ENCODE assay signal across 39 cellular contexts in the genomic region with DNA sequence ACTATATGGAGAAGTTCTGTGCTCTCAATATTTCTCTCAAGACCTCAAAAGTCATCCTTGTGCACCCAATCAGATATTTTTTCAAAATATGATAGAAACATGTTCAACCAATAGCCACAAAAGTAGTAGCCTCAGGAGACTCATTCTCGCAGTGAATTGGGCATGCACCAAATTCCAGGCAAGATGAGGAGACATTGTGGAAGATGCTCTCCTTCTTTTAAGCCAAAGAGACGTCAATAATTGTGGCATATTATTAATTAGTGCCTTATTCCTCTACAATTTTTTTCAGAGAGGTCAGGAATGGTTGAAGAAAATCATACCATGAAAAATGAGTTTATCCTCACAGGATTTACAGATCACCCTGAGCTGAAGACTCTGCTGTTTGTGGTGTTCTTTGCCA. TPM values are rescaled to one million over a fixed set of nuclear protein-coding genes. Genes with fewer than 3 reads are reported as not detected.
"Had no signal": no experiment of that assay in that cellular context is flagged by ENCODE, and none has a peak within 500 bp of the region (broad histone marks: within the 10 kb centered on the region; RNA-seq: fewer than 3 reads in every experiment).

OR5K2 (plus strand) TSS at position 301 of the 400 bp plus-strand sequence; CDS start at position 301, 0 bp downstream.

- ATAC-seq: activated naive CD4-positive, alpha-beta T cell treated with anti-CD3 and anti-CD28 coated beads, Interleukin-2, amount 50 U/mL, for 72 hours; activated naive CD8-positive, alpha-beta T cell treated with anti-CD3 and anti-CD28 coated beads, Interleukin-2, amount 50 U/mL, for 24 hours; activated T-cell treated with anti-CD3 and anti-CD28 coated beads, Interleukin-2, amount 50 U/mL, for 4 hours; activated T-cell treated with anti-CD3 and anti-CD28 coated beads, Interleukin-2, amount 50 U/mL, for 72 hours; activated T-helper 17 cell treated with anti-CD3 and anti-CD28 coated beads, Interleukin-2, amount 50 U/mL, for 72 hours; body of pancreas had no signal

- H3K27ac ChIP-seq: adrenal gland, ascending aorta, body of pancreas, brain microvascular endothelial cell, breast epithelium, cardiac muscle cell had no signal

- H3K4me3 ChIP-seq: adrenal gland, ascending aorta, body of pancreas, breast epithelium, cardiac muscle cell had no signal

- H3K9me3 ChIP-seq: adrenal gland, ascending aorta, body of pancreas, breast epithelium had no signal

- FAIRE-seq: astrocyte had no signal

- H3K36me3 ChIP-seq: adrenal gland, ascending aorta, brain microvascular endothelial cell, breast epithelium, cardiac muscle cell had no signal

- H3K4me1 ChIP-seq: adrenal gland, ascending aorta, body of pancreas, breast epithelium had no signal

- H3K27me3 ChIP-seq: adrenal gland, ascending aorta, body of pancreas, brain microvascular endothelial cell, breast epithelium, cardiac muscle cell had no signal

- DNase-seq: activated effector memory CD4-positive, alpha-beta T cell treated with anti-CD3 and anti-CD28 coated beads, Interleukin-2, amount 50 U/mL, for 16 hours; activated effector memory CD4-positive, alpha-beta T cell treated with Interleukin-2 at 50 U/mL for 16 hours; activated gamma-delta T cell; activated gamma-delta T cell treated with Interleukin-2 at 50 U/mL for 16 hours; activated naive CD4-positive, alpha-beta T cell; activated naive CD4-positive, alpha-beta T cell treated with anti-CD3 and anti-CD28 coated beads for 36 hours; activated naive CD4-positive, alpha-beta T cell treated with anti-CD3 and anti-CD28 coated beads, Interleukin-2, amount 10 ng/mL, durations not matched to agents 7 days and 5 days; activated naive CD4-positive, alpha-beta T cell treated with anti-CD3 and anti-CD28 coated beads, Interleukin-2, amount 50 U/mL, for 16 hours; activated naive CD4-positive, alpha-beta T cell treated with Interleukin-2 at 50 U/mL for 16 hours; activated naive CD8-positive, alpha-beta T cell treated with anti-CD3 and anti-CD28 coated beads for 36 hours; activated naive CD8-positive, alpha-beta T cell treated with anti-CD3 and anti-CD28 coated beads, Interleukin-2, amount 10 ng/mL, durations not matched to agents 7 days and 5 days; activated naive CD8-positive, alpha-beta T cell treated with anti-CD3 and anti-CD28 coated beads, Interleukin-2, amount 50 U/mL, for 24 hours; activated T-cell treated with anti-CD3 and anti-CD28 coated beads, Interleukin-2, amount 50 U/mL, for 1 hour; activated T-cell treated with anti-CD3 and anti-CD28 coated beads, Interleukin-2, amount 50 U/mL, for 24 hours; activated T-cell treated with anti-CD3 and anti-CD28 coated beads, Interleukin-2, amount 50 U/mL, for 4 hours; activated T-cell treated with anti-CD3 and anti-CD28 coated beads, Interleukin-2, amount 50 U/mL, for 72 hours; adrenal gland; amniotic stem cell; amygdala; anterior cingulate cortex; aorta; body of pancreas; brain microvascular endothelial cell; caudate nucleus; central memory CD4-positive, alpha-beta T cell; cerebellar nuclear complex had no signal

RNA-seq across cellular contexts. Expression of gene OR5K2, which starts in this region (rescaled TPM):
- total RNA-seq: activated naive CD4-positive, alpha-beta T cell treated with anti-CD3 and anti-CD28 coated beads for 36 hours; activated naive CD4-positive, alpha-beta T cell treated with anti-CD3 and anti-CD28 coated beads, Interleukin-2, amount 50 U/mL, for 72 hours; activated naive CD8-positive, alpha-beta T cell treated with anti-CD3 and anti-CD28 coated beads for 36 hours; activated naive CD8-positive, alpha-beta T cell treated with anti-CD3 and anti-CD28 coated beads, Interleukin-2, amount 10 ng/mL, durations not matched to agents 7 days and 5 days; activated T-cell treated with anti-CD3 and anti-CD28 coated beads, Interleukin-2, amount 50 U/mL, for 4 hours; activated T-cell treated with anti-CD3 and anti-CD28 coated beads, Interleukin-2, amount 50 U/mL, for 72 hours; activated T-helper 1 cell treated with anti-CD3 and anti-CD28 coated beads, Interleukin-12 subunit alpha, Interleukin-12 subunit beta, Interleukin-2, Interleukin-4 antibody, amounts not matched to agents 30 ng/mL and 10 ng/mL and 1 ng/mL, durations not matched to agents 14 hours and 24 hours and 36 hours; activated T-helper 17 cell treated with anti-CD3 and anti-CD28 coated beads, Interleukin-2, amount 50 U/mL, for 72 hours; activated T-helper 2 cell treated with anti-CD3 and anti-CD28 coated beads, Interferon-gamma antibody, Interleukin-2, Interleukin-4, amounts not matched to agents 10 μg/mL and 5 μg/mL and 100 μg/mL, durations not matched to agents 14 hours and 24 hours and 36 hours; adrenal gland; aorta; ascending aorta; astrocyte; body of pancreas; breast epithelium; bronchial epithelial cell; cardiac muscle cell; cardiac septum; cerebellum; chondrocyte had no signal
- polyA plus RNA-seq: adipose tissue, adrenal gland, aorta, cardiac muscle cell had no signal
